ENCODE assay signal across 26 cellular contexts in the genomic region with DNA sequence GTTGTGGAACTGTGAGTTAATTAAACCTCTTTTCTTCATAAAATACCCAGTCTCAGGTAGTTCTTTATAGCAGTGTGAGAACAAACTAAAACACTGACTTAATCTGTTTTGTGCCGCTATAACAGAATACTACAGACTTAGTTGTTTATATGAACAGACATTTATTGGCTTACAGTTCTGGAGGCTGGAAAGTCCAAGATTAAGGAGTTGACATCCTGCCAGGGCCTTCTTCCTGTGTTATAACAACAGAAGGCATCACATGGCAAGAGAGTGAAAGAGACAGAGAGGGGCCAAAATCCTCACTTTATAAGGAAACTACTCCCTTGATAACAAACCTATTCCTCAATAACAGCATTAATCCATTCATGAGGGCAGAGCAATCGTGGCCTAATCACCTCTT. TPM values are rescaled to one million over a fixed set of nuclear protein-coding genes. Genes with fewer than 3 reads are reported as not detected.
DNase-seq lines count a peak whose midpoint lies in the region; ATAC-seq and TF ChIP-seq lines count a peak whose summit lies in the region.
"Had no signal": no experiment of that assay in that cellular context is flagged by ENCODE, and none has a peak within 500 bp of the region (broad histone marks: within the 10 kb centered on the region; RNA-seq: fewer than 3 reads in every experiment).

No MANE protein-coding gene starts in this region.

- no peak overlapping the region for H3K4me3 ChIP-seq in left lung
- H3K4me3 ChIP-seq: A549, SK-N-MC, smooth muscle cell had no signal

- no peaks in the 10 kb centered on the region for H3K27me3 ChIP-seq in left lung

- no peaks in the 10 kb centered on the region for H3K36me3 ChIP-seq in left lung

- H3K9me3 ChIP-seq in left lung, result peaks cover 0 to 2% of the 10 kb centered on the region in 2 donors
- H3K9me3 ChIP-seq: A549 had no signal

- TF ChIP-seq CTCF in AG09319 (IDR thresholded peaks at IDR 0.05; ENCODE audit: low read depth, low read length) (no peak), left lung (IDR thresholded peaks at IDR 0.05) (no peak)

- no peaks in the 10 kb centered on the region for H3K4me1 ChIP-seq in left lung
- H3K4me1 ChIP-seq: A549 had no signal

- intact Hi-C loops in left lung (cut with DNase I), result no loop called here

- ATAC-seq in left lung (peak; percentile 16), GM19397 (IDR thresholded peaks at IDR 0.05; ENCODE audit: unreplicated experiment) (no peak)
- ATAC-seq: A549; HepG2; naive thymus-derived CD4-positive, alpha-beta T cell had no signal

- peak; percentile 54 for DNase-seq in AG09319 (ENCODE audit: extremely low read depth, low read depth)
- peak; percentile 59 for DNase-seq in M059J (ENCODE audit: low read depth)
- peak; percentile 69 for DNase-seq in dedifferentiated amniotic fluid mesenchymal stem cell (ENCODE audit: extremely low spot score)
- no peak for DNase-seq in left lung
- no peak for DNase-seq in NAMALWA (ENCODE audit: low spot score)
- no peak for DNase-seq in medulla oblongata (ENCODE audit: extremely low spot score)
- no peak for DNase-seq in kidney glomerular epithelial cell (lab: John Stamatoyannopoulos, UW)
- DNase-seq: activated CD4-positive, alpha-beta T cell treated with anti-CD3 and anti-CD28 coated beads for 4 hours; effector CD4-positive, alpha-beta T cell; H7; mammary epithelial cell; naive thymus-derived CD4-positive, alpha-beta T cell; NCI-H1105 treated with DMSO at 0.1 percent for 48 hours; NCI-H2029 treated with DMSO at 0.1 percent for 48 hours; NCI-H226; NCI-H82; occipital lobe; stimulated activated CD4-positive, alpha-beta T cell treated with anti-CD3 and anti-CD28 coated beads, Interleukin-2, amount 100 ng/mL, for 24 hours; T-helper 2 cell had no signal

- H3K27ac ChIP-seq in left lung, result no peak overlapping the region
- H3K27ac ChIP-seq: A549, SK-N-MC had no signal

RNA-seq across cellular contexts. Expression of gene KCNIP4, which starts 42.5 kb away (rescaled TPM):
- 0.15 TPM in 1 of 2 replicates, not detected in the other for total RNA-seq in M059J (2014; rRNA removed; shearing (Covaris generic))
- not detected for total RNA-seq in left lung
- total RNA-seq: activated T-helper 1 cell treated with anti-CD3 and anti-CD28 coated beads, Interleukin-12 subunit alpha, Interleukin-12 subunit beta, Interleukin-2, Interleukin-4 antibody, amounts not matched to agents 30 ng/mL and 10 ng/mL and 1 ng/mL, durations not matched to agents 14 hours and 24 hours and 36 hours; H7; HepG2; mammary epithelial cell; naive thymus-derived CD4-positive, alpha-beta T cell; OCI-LY7; smooth muscle cell had no signal

Comparison
In these comparisons a context has a peak if more than half of its experiments do, and no peak if none do; other contexts are left out.
1. DNase-seq: peak in AG09319 (single experiment), M059J (single experiment) and dedifferentiated amniotic fluid mesenchymal stem cell (single experiment); none in left lung (0 of 2), NAMALWA (single experiment), medulla oblongata (single experiment) and kidney glomerular epithelial cell (single experiment).